19 cellular contexts compared by ENCODE assay signal in the genomic region with DNA sequence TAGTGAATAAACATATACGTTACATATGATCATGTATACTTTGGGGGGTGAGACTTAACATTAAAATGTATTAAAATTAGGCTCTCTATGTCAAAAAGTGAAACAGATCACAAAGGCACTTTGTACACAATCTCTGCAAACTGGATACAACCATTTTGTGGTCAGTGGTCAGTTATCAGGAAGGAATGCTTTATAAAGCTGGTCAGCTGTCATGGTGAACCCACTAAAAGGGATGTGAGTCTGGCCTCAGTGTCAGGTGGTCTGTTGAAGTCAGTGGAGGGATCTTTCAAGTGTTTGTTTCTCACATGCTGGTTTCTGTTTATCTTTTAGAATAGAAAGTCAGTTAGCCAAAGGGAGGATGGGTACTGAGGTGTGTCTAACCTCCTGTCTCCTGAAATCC.
"Had no signal": no experiment of that assay in that cellular context is flagged by ENCODE, and none has a peak within 500 bp of the region (broad histone marks: within the 10 kb centered on the region; RNA-seq: fewer than 3 reads in every experiment).

No MANE protein-coding gene starts in this region.

- ATAC-seq: gastrocnemius medialis, right lobe of liver had no signal

- H3K27me3 Mint-ChIP-seq: activated B cell treated with CpG ODN at 0.5 μM for 24 hours; activated CD4-positive, alpha-beta T cell treated with anti-CD3 and anti-CD28 coated beads, Interleukin-2, amount 10 ng/mL, durations not matched to agents 24 days and 14 days; dendritic cell treated with granulocyte-macrophage colony-stimulating factor and Interleukin-4, amounts not matched to agents 40 ng/mL and 50 ng/mL, for 4 days; stimulated activated naive CD8-positive, alpha-beta T cell treated with anti-CD3 and anti-CD28 coated beads, Interleukin-15, Interleukin-2, amounts not matched to agents 100 ng/mL and 50 ng/mL, for 24 hours; type B pancreatic cell had no signal

- H3K4me1 Mint-ChIP-seq: activated B cell treated with CpG ODN at 0.5 μM for 24 hours; activated CD4-positive, alpha-beta T cell treated with anti-CD3 and anti-CD28 coated beads, Interleukin-2, amount 10 ng/mL, durations not matched to agents 24 days and 14 days; nephron had no signal

- H3K9me3 Mint-ChIP-seq: activated B cell treated with CpG ODN at 0.5 μM for 24 hours; activated CD4-positive, alpha-beta T cell treated with anti-CD3 and anti-CD28 coated beads, Interleukin-2, amount 10 ng/mL, durations not matched to agents 24 days and 14 days; activated T-helper 1 cell treated with anti-CD3 and anti-CD28 coated beads, Interleukin-12 subunit alpha, Interleukin-12 subunit beta, Interleukin-2, Interleukin-4 antibody, amounts not matched to agents 30 ng/mL and 10 ng/mL and 1 ng/mL, durations not matched to agents 14 hours and 24 hours and 36 hours; dendritic cell treated with granulocyte-macrophage colony-stimulating factor and Interleukin-4, amounts not matched to agents 40 ng/mL and 50 ng/mL, for 4 days; nephron; type B pancreatic cell had no signal

- H3K27me3 ChIP-seq: gastrocnemius medialis, heart right ventricle, right lobe of liver had no signal

- DNase-seq: activated B cell treated with CpG ODN at 0.5 μM for 24 hours; activated CD4-positive, alpha-beta T cell treated with anti-CD3 and anti-CD28 coated beads, Interleukin-2, amount 10 ng/mL, durations not matched to agents 24 days and 14 days; activated CD8-positive, alpha-beta memory T cell treated with anti-CD3 and anti-CD28 coated beads for 24 hours; activated naive CD4-positive, alpha-beta T cell treated with Interleukin-2 at 50 U/mL for 16 hours; effector memory CD4-positive, alpha-beta T cell; gastrocnemius medialis; heart right ventricle; kidney; left ventricle myocardium superior; mesendoderm; occipital lobe; right lobe of liver; T-helper 2 cell had no signal

- H3K27ac ChIP-seq: gastrocnemius medialis, prostate gland, right lobe of liver had no signal

- H3K4me3 Mint-ChIP-seq: activated B cell treated with CpG ODN at 0.5 μM for 24 hours; activated CD4-positive, alpha-beta T cell treated with anti-CD3 and anti-CD28 coated beads, Interleukin-2, amount 10 ng/mL, durations not matched to agents 24 days and 14 days; activated T-helper 1 cell treated with anti-CD3 and anti-CD28 coated beads, Interleukin-12 subunit alpha, Interleukin-12 subunit beta, Interleukin-2, Interleukin-4 antibody, amounts not matched to agents 30 ng/mL and 10 ng/mL and 1 ng/mL, durations not matched to agents 14 hours and 24 hours and 36 hours; dendritic cell treated with granulocyte-macrophage colony-stimulating factor and Interleukin-4, amounts not matched to agents 40 ng/mL and 50 ng/mL, for 4 days; nephron; stimulated activated naive CD8-positive, alpha-beta T cell treated with anti-CD3 and anti-CD28 coated beads, Interleukin-15, Interleukin-2, amounts not matched to agents 100 ng/mL and 50 ng/mL, for 24 hours; type B pancreatic cell had no signal

- H3K4me1 ChIP-seq: gastrocnemius medialis, prostate gland, right lobe of liver had no signal

- H3K27ac Mint-ChIP-seq: activated B cell treated with CpG ODN at 0.5 μM for 24 hours; activated CD4-positive, alpha-beta T cell treated with anti-CD3 and anti-CD28 coated beads, Interleukin-2, amount 10 ng/mL, durations not matched to agents 24 days and 14 days; activated T-helper 1 cell treated with anti-CD3 and anti-CD28 coated beads, Interleukin-12 subunit alpha, Interleukin-12 subunit beta, Interleukin-2, Interleukin-4 antibody, amounts not matched to agents 30 ng/mL and 10 ng/mL and 1 ng/mL, durations not matched to agents 14 hours and 24 hours and 36 hours; dendritic cell treated with granulocyte-macrophage colony-stimulating factor and Interleukin-4, amounts not matched to agents 40 ng/mL and 50 ng/mL, for 4 days; nephron; stimulated activated naive CD8-positive, alpha-beta T cell treated with anti-CD3 and anti-CD28 coated beads, Interleukin-15, Interleukin-2, amounts not matched to agents 100 ng/mL and 50 ng/mL, for 24 hours; type B pancreatic cell had no signal

- H3K9me3 ChIP-seq: gastrocnemius medialis, heart right ventricle, prostate gland, right lobe of liver had no signal

- H3K36me3 ChIP-seq: gastrocnemius medialis, heart right ventricle, prostate gland, right lobe of liver had no signal

- H3K4me3 ChIP-seq: gastrocnemius medialis, heart right ventricle, prostate gland, right lobe of liver had no signal
